Comparison of ENCODE assay signal across 33 cellular contexts in the genomic region with DNA sequence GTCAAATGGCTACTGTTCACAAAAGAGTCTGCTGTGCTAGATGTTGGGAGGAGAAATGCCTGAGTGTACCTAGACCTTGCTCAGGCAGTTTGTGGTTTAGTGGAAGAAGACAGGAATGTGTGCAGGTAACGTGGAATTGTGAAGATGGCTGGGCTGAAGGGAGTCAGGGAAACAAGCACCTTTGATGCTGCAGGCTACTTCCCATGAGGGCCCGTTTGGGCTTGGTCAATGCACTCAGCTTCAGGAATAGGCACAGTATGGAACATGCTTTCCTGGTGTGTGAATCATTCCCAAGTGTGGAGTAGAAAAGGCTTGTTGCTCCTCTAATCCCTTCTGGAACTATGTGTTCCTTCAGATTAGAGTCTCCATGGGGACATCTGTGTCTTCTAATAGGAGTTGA.
"Had no signal": no experiment of that assay in that cellular context is flagged by ENCODE, and none has a peak within 500 bp of the region (broad histone marks: within the 10 kb centered on the region; RNA-seq: fewer than 3 reads in every experiment).

No MANE protein-coding gene starts in this region.

- H3K9me3 Mint-ChIP-seq: naive thymus-derived CD8-positive, alpha-beta T cell; nephron progenitor cell; neural crest cell; stimulated activated memory B cell treated with anti-CD40 and anti-IgM and Interleukin-4, amounts not matched to agents 10 μg/mL and 1 μg/mL and 100 μg/mL, for 72 hours; type B pancreatic cell had no signal

- H3K36me3 Mint-ChIP-seq: naive thymus-derived CD8-positive, alpha-beta T cell; natural killer cell treated with Interleukin-12 subunit alpha and Interleukin-12 subunit beta and Interleukin-15 and Interleukin-18, amount 100 ng/mL, for 72 hours; stimulated activated memory B cell treated with anti-CD40 and anti-IgM and Interleukin-4, amounts not matched to agents 10 μg/mL and 1 μg/mL and 100 μg/mL, for 72 hours had no signal

- H3K4me2 ChIP-seq: smooth muscle cell had no signal

- H3K9ac ChIP-seq: parathyroid adenoma had no signal

- H3K4me3 Mint-ChIP-seq: naive thymus-derived CD8-positive, alpha-beta T cell; natural killer cell treated with Interleukin-12 subunit alpha and Interleukin-12 subunit beta and Interleukin-15 and Interleukin-18, amount 100 ng/mL, for 72 hours; nephron progenitor cell; neural crest cell; stimulated activated memory B cell treated with anti-CD40 and anti-IgM and Interleukin-4, amounts not matched to agents 10 μg/mL and 1 μg/mL and 100 μg/mL, for 72 hours; stimulated activated naive CD8-positive, alpha-beta T cell treated with anti-CD3 and anti-CD28 coated beads, Interleukin-15, amount 100 ng/mL, for 72 hours; type B pancreatic cell had no signal

- H3K27ac ChIP-seq: ovary, parathyroid adenoma, psoas muscle, right lobe of liver, sigmoid colon, skin epidermis, spleen, suprapubic skin, testis, tibial artery, transverse colon, upper lobe of right lung, uterus had no signal

- H3K4me3 ChIP-seq: ovary, psoas muscle, right lobe of liver, sigmoid colon, skin epidermis, smooth muscle cell, spleen, suprapubic skin, testis, tibial artery, transverse colon, upper lobe of right lung, uterus had no signal

- ATAC-seq: naive thymus-derived CD8-positive, alpha-beta T cell; natural killer cell treated with Interleukin-12 subunit alpha and Interleukin-12 subunit beta and Interleukin-15 and Interleukin-18, amount 100 ng/mL, for 72 hours; psoas muscle; right cardiac atrium; right lobe of liver; stimulated activated memory B cell treated with anti-CD40 and anti-IgM and Interleukin-4, amounts not matched to agents 10 μg/mL and 1 μg/mL and 100 μg/mL, for 72 hours; stimulated activated naive CD8-positive, alpha-beta T cell treated with anti-CD3 and anti-CD28 coated beads, Interleukin-15, amount 100 ng/mL, for 72 hours; stimulated activated naive CD8-positive, alpha-beta T cell treated with anti-CD3 and anti-CD28 coated beads, Interleukin-15, Interleukin-2, amounts not matched to agents 100 U/mL and 50 U/mL, for 24 hours; upper lobe of right lung had no signal

- H3K36me3 ChIP-seq: ovary, right lobe of liver, sigmoid colon, spleen, suprapubic skin, tibial artery, transverse colon, upper lobe of right lung, uterus had no signal

- H3K4me1 Mint-ChIP-seq: naive thymus-derived CD8-positive, alpha-beta T cell; neural crest cell; stimulated activated memory B cell treated with anti-CD40 and anti-IgM and Interleukin-4, amounts not matched to agents 10 μg/mL and 1 μg/mL and 100 μg/mL, for 72 hours; stimulated activated naive CD8-positive, alpha-beta T cell treated with anti-CD3 and anti-CD28 coated beads, Interleukin-15, amount 100 ng/mL, for 72 hours had no signal

- H3K27ac Mint-ChIP-seq: naive thymus-derived CD8-positive, alpha-beta T cell; natural killer cell treated with Interleukin-12 subunit alpha and Interleukin-12 subunit beta and Interleukin-15 and Interleukin-18, amount 100 ng/mL, for 72 hours; nephron progenitor cell; progenitor cell of endocrine pancreas; stimulated activated memory B cell treated with anti-CD40 and anti-IgM and Interleukin-4, amounts not matched to agents 10 μg/mL and 1 μg/mL and 100 μg/mL, for 72 hours; stimulated activated naive CD8-positive, alpha-beta T cell treated with anti-CD3 and anti-CD28 coated beads, Interleukin-15, amount 100 ng/mL, for 72 hours; type B pancreatic cell had no signal

- H3K27me3 ChIP-seq: ovary, right lobe of liver, sigmoid colon, spleen, suprapubic skin, testis, tibial artery, transverse colon, upper lobe of right lung, uterus had no signal

- H2AFZ ChIP-seq: parathyroid adenoma had no signal

- H3K79me2 ChIP-seq: parathyroid adenoma had no signal

- DNase-seq: naive thymus-derived CD8-positive, alpha-beta T cell; nephron progenitor cell; occipital lobe; ovary; posterior cingulate gyrus; psoas muscle; right cardiac atrium; right lobe of liver; sigmoid colon; spleen; stimulated activated CD4-positive, alpha-beta T cell treated with anti-CD3 and anti-CD28 coated beads, Interleukin-12 subunit alpha, Interleukin-12 subunit beta, amount 100 ng/mL, for 4 hours; stimulated activated CD4-positive, alpha-beta T cell treated with anti-CD3 and anti-CD28 coated beads, Interleukin-1b, Interleukin-23, amount 100 ng/mL, for 48 hours; stimulated activated CD4-positive, alpha-beta T cell treated with anti-CD3 and anti-CD28 coated beads, Interleukin-4, amount 100 ng/mL, for 1 hour; stimulated activated CD4-positive, alpha-beta T cell treated with anti-CD3 and anti-CD28 coated beads, Interleukin-4, amount 100 ng/mL, for 4 hours; stimulated activated CD8-positive, alpha-beta memory T cell treated with anti-CD3 and anti-CD28 coated beads, Interleukin-4, amount 100 ng/mL, for 48 hours; stimulated activated naive CD4-positive, alpha-beta T cell; stimulated activated naive CD8-positive, alpha-beta T cell treated with anti-CD3 and anti-CD28 coated beads, Interleukin-15, amount 100 ng/mL, for 72 hours; stimulated activated naive CD8-positive, alpha-beta T cell treated with anti-CD3 and anti-CD28 coated beads, Interleukin-15, Interleukin-2, amounts not matched to agents 100 U/mL and 50 U/mL, for 24 hours; substantia nigra; testis; tibial artery; transverse colon; upper lobe of right lung; uterus had no signal

- H3K27me3 Mint-ChIP-seq: natural killer cell treated with Interleukin-12 subunit alpha and Interleukin-12 subunit beta and Interleukin-15 and Interleukin-18, amount 100 ng/mL, for 72 hours; progenitor cell of endocrine pancreas; stimulated activated memory B cell treated with anti-CD40 and anti-IgM and Interleukin-4, amounts not matched to agents 10 μg/mL and 1 μg/mL and 100 μg/mL, for 72 hours; stimulated activated naive CD8-positive, alpha-beta T cell treated with anti-CD3 and anti-CD28 coated beads, Interleukin-15, amount 100 ng/mL, for 72 hours; type B pancreatic cell had no signal

- H3K4me1 ChIP-seq: parathyroid adenoma, psoas muscle, right lobe of liver, sigmoid colon, spleen, suprapubic skin, testis, tibial artery, transverse colon, upper lobe of right lung, uterus had no signal

- H3K9me3 ChIP-seq: ovary, psoas muscle, right lobe of liver, sigmoid colon, spleen, suprapubic skin, testis, tibial artery, transverse colon, upper lobe of right lung, uterus had no signal
